Comparison of ENCODE assay signal across 8 cellular contexts in the genomic region with DNA sequence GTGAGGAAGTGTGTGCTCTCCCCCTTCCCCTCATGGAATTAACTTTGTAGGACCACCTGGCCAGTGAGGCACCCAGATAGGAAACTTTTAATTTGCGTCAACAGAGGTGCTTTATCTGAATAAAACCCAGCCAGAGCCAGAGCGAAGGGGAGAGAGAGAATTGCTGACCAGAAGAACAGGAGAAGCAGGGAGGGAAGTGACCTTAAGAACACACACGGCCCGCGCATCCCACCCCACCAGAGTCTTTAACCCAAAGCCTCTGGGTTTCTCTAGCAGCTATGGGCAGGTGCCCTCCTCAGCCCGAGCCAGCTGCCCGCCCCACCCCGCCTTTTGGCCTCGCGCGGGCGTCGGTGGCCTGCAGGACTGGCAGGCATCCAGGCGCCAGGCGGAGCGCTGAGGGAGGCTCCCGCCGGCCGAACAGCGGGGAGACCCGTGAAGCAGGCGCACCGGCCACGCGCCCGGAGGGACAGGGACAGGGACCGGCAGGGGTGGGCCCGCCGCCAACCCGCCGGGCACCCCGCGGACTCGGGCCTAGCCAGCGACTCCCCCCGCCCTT. TPM values are rescaled to one million over a fixed set of nuclear protein-coding genes. Genes with fewer than 3 reads are reported as not detected.
DNase-seq lines count a peak whose midpoint lies in the region; ATAC-seq, FAIRE-seq and TF ChIP-seq lines count a peak whose summit lies in the region.

No MANE protein-coding gene starts in this region.

- H3K27ac Mint-ChIP-seq in activated CD4-positive, alpha-beta T cell treated with anti-CD3 and anti-CD28 coated beads for 36 hours, result peak overlapping the region; percentile 94
- no peak overlapping the region for H3K27ac Mint-ChIP-seq in GM23338

- H3K9me3 Mint-ChIP-seq in activated CD4-positive, alpha-beta T cell treated with anti-CD3 and anti-CD28 coated beads for 36 hours (ENCODE audit: low read depth), result no peaks in the 10 kb centered on the region
- no peaks in the 10 kb centered on the region; the same call in 1 of the 3 replicates for H3K9me3 Mint-ChIP-seq in GM23338

- H3K27me3 ChIP-seq in GM23338 (ENCODE audit: insufficient read depth) (peaks cover 10% of the 10 kb centered on the region; the same call in 1 of the 2 replicates), KMS-11 (ENCODE audit: insufficient read depth, low read depth) (no peaks in the 10 kb centered on the region), SK-N-SH (ENCODE audit: insufficient read depth) (no peaks in the 10 kb centered on the region), bronchial epithelial cell (ENCODE audit: control insufficient read depth, insufficient read depth, low read length) (no peaks in the 10 kb centered on the region), gastrocnemius medialis (no peaks in the 10 kb centered on the region)

- in situ Hi-C loops in gastrocnemius medialis (cut with MboI; ENCODE audit: low sequenced_read_pairs in 4 of 4), result no loop called here

- no peak for TF ChIP-seq EP300 in SK-N-SH (IDR thresholded peaks at IDR 0.05; ENCODE audit: borderline replicate concordance in 1 of 2, low read depth in 1 of 2, low read length in 1 of 2)

- H3K4me3 Mint-ChIP-seq in activated CD4-positive, alpha-beta T cell treated with anti-CD3 and anti-CD28 coated beads for 36 hours, result peak overlapping the region; percentile 89
- H3K4me3 Mint-ChIP-seq in GM23338, result peak overlapping the region; percentile 91

- no peaks in the 10 kb centered on the region for H3K9me2 ChIP-seq in GM23338 (ENCODE audit: insufficient read depth)
- no peaks in the 10 kb centered on the region for H3K9me2 ChIP-seq in SK-N-SH

- H3K36me3 ChIP-seq in GM23338 (ENCODE audit: insufficient read depth) (no peaks in the 10 kb centered on the region), KMS-11 (ENCODE audit: insufficient read depth) (no peaks in the 10 kb centered on the region), SK-N-SH (replicated peaks in 1 of 2; ENCODE audit: control insufficient read depth in 1 of 2, insufficient read depth in 2 of 2, low read length in 1 of 2) (no peaks in the 10 kb centered on the region), bronchial epithelial cell (ENCODE audit: control insufficient read depth, insufficient read depth, low read length) (peaks cover 4% of the 10 kb centered on the region), gastrocnemius medialis (no peaks in the 10 kb centered on the region)

- peak; percentile 65 for DNase-seq in activated CD4-positive, alpha-beta T cell treated with anti-CD3 and anti-CD28 coated beads for 36 hours
- no peak for DNase-seq in activated CD4-positive, alpha-beta T cell treated with anti-CD3 and anti-CD28 coated beads for 4 hours
- DNase-seq in GM23338 (ENCODE audit: low spot score) (peak; percentile 57), SK-N-SH (peak; percentile 89), bronchial epithelial cell (ENCODE audit: low read depth) (no peak), iPS-NIHi7 (ENCODE audit: extremely low spot score) (peak; percentile 60), gastrocnemius medialis (peak; percentile 78 to 88)

- H3F3A ChIP-seq in GM23338 (replicated peaks; ENCODE audit: low read depth), result no peaks in the 10 kb centered on the region
- no peaks in the 10 kb centered on the region for H3F3A ChIP-seq in SK-N-SH (replicated peaks; ENCODE audit: insufficient read depth)

- H3K27ac ChIP-seq in GM23338 (ENCODE audit: low read depth), result no peak overlapping the region
- H3K27ac ChIP-seq in KMS-11, result peak overlapping the region; percentile 88
- peak overlapping the region; percentile 90 to 92 for H3K27ac ChIP-seq in SK-N-SH (ENCODE audit: low read depth in 2 of 2, low read length in 1 of 2)
- peak overlapping the region; percentile 99 to 100 (median 100) for H3K27ac ChIP-seq in gastrocnemius medialis

- CTCF ChIA-PET in activated CD4-positive, alpha-beta T cell treated with anti-CD3 and anti-CD28 coated beads for 36 hours (lab: Charles Lee), result interaction anchor here (1.0 to 4.5 kb wide), 10 partner anchors 9 to 354 kb away, joined by 3 to 23 read pairs (median 4); partner anchors contain the start of gene ERAP2
- CTCF ChIA-PET in SK-N-SH (lab: Yijun Ruan, JAX), result interaction anchor here (0.9 to 2.9 kb wide), 4 partner anchors 54 to 335 kb away, joined by 3 to 9 read pairs (median 4); partner anchors contain the start of gene LIX1

- H3K4me1 ChIP-seq in GM23338 (ENCODE audit: insufficient read depth) (peaks cover 17% of the 10 kb centered on the region), KMS-11 (ENCODE audit: low read depth, poor library complexity, severe bottlenecking) (peaks cover 17% of the 10 kb centered on the region), SK-N-SH (ENCODE audit: control insufficient read depth in 1 of 2, insufficient read depth in 2 of 2, low read depth in 1 of 2, low read length in 1 of 2) (peaks cover 3 to 8% of the 10 kb centered on the region in 2 experiments; a peak in 3 of 4 replicates), gastrocnemius medialis (peaks cover 11 to 22% of the 10 kb centered on the region in 2 donors)

- TF ChIP-seq RAD21 in SK-N-SH (IDR thresholded peaks at IDR 0.05; ENCODE audit: low read length), result no peak

- intact Hi-C loops in activated CD4-positive, alpha-beta T cell treated with anti-CD3 and anti-CD28 coated beads for 36 hours (cut with DNase I, micrococcal nuclease), result loop anchor here (1.0 to 10.0 kb wide), 7 partner anchors 104 to 1182 kb away; partner anchors contain the start of genes CAST (in 2 of the 2) and GPR150 (in 1 of the 2)
- intact Hi-C loops in gastrocnemius medialis (cut with DNase I; ENCODE audit: low total_unique reads), result loop anchor here (1.0 to 10.0 kb wide), 4 partner anchors 128 to 1968 kb away; partner anchors contain the start of genes CAST and RGMB

- H3K79me2 ChIP-seq in GM23338 (replicated peaks; ENCODE audit: insufficient read depth) (no peaks in the 10 kb centered on the region), KMS-11 (ENCODE audit: insufficient read depth, low read depth) (peaks cover 22% of the 10 kb centered on the region; the same call in 1 of the 2 replicates), SK-N-SH (ENCODE audit: insufficient read depth) (peaks cover 6% of the 10 kb centered on the region; the same call in 1 of the 2 replicates)

- POLR2A ChIA-PET in activated CD4-positive, alpha-beta T cell treated with anti-CD3 and anti-CD28 coated beads for 36 hours (lab: Charles Lee), result interaction anchor here (0.7 to 1.5 kb wide), 8 partner anchors 9 to 142 kb away, joined by 3 to 6 read pairs (median 4); partner anchors contain the start of gene LNPEP
- POLR2A ChIA-PET in SK-N-SH (lab: Yijun Ruan, JAX), result interaction anchor here (0.5 to 2.1 kb wide), 8 partner anchors 11 to 152 kb away, joined by 3 to 12 read pairs (median 4); no protein-coding TSS in a partner anchor

- H3K36me3 Mint-ChIP-seq in activated CD4-positive, alpha-beta T cell treated with anti-CD3 and anti-CD28 coated beads for 36 hours (ENCODE audit: low read depth), result peaks cover 24% of the 10 kb centered on the region
- no peaks in the 10 kb centered on the region; the same call in 2 of the 3 replicates for H3K36me3 Mint-ChIP-seq in GM23338 (ENCODE audit: low read depth)

- H3K9me3 ChIP-seq in SK-N-SH, result no peaks in the 10 kb centered on the region
- no peaks in the 10 kb centered on the region for H3K9me3 ChIP-seq in gastrocnemius medialis

- H3K9ac ChIP-seq in KMS-11 (peak overlapping the region; percentile 92), SK-N-SH (peak overlapping the region; percentile 99)

- peak; percentile 71 to 73 for TF ChIP-seq POLR2A in gastrocnemius medialis (IDR thresholded peaks at IDR 0.05)

- 26% methylated on average over 5 of the region's 36 CpGs for WGBS in SK-N-SH (ENCODE audit: low lambda C conversion rate)

- peaks cover 55% of the 10 kb centered on the region for H3K4me1 Mint-ChIP-seq in activated CD4-positive, alpha-beta T cell treated with anti-CD3 and anti-CD28 coated beads for 36 hours
- H3K4me1 Mint-ChIP-seq in GM23338, result peaks cover 22% of the 10 kb centered on the region

- peak overlapping the region; percentile 99 for H2AFZ ChIP-seq in GM23338
- H2AFZ ChIP-seq in KMS-11 (ENCODE audit: low read depth), result peak overlapping the region; percentile 72; the same call in 1 of the 2 replicates
- peak overlapping the region; percentile 83 for H2AFZ ChIP-seq in SK-N-SH (ENCODE audit: low read depth)

- H3K4me2 ChIP-seq in GM23338 (peak overlapping the region; percentile 98), KMS-11 (peak overlapping the region; percentile 76), SK-N-SH (peak overlapping the region; percentile 84)

- no peak for FAIRE-seq in bronchial epithelial cell (lab: Jason Lieb, UNC)

- H3K4me3 ChIP-seq in GM23338, result peak overlapping the region; percentile 91
- H3K4me3 ChIP-seq in KMS-11 (IDR thresholded peaks at IDR 0.05; ENCODE audit: insufficient read depth, low read depth, low read length), result peak overlapping the region; percentile 31
- peak overlapping the region; percentile 66 to 81 for H3K4me3 ChIP-seq in SK-N-SH (ENCODE audit: low read depth in 2 of 2, low read length in 1 of 2)
- peak overlapping the region; percentile 74 for H3K4me3 ChIP-seq in bronchial epithelial cell (ENCODE audit: low read depth, low read length)
- H3K4me3 ChIP-seq in gastrocnemius medialis, result peak overlapping the region; percentile 95 to 98 (median 97)

- TF ChIP-seq CTCF in GM23338 (conservative IDR thresholded peaks at IDR 0.05; ENCODE audit: low read depth in 2 of 2) (no peak), KMS-11 (conservative IDR thresholded peaks at IDR 0.05; ENCODE audit: low read depth, low read length) (no peak), SK-N-SH (IDR thresholded peaks at IDR 0.05) (no peak), bronchial epithelial cell (IDR thresholded peaks at IDR 0.05; ENCODE audit: insufficient read depth, low read length, severe bottlenecking) (peak; percentile 4), gastrocnemius medialis (IDR thresholded peaks at IDR 0.05 in 4 of 5, conservative IDR thresholded peaks at IDR 0.05 in 1 of 5) (no peak)

- ATAC-seq in activated CD4-positive, alpha-beta T cell treated with anti-CD3 and anti-CD28 coated beads for 36 hours, result peak; percentile 5
- ATAC-seq in GM23338 (peak; percentile 40), gastrocnemius medialis (peak; percentile 60 to 64)

- H4K20me1 ChIP-seq in GM23338 (replicated peaks; ENCODE audit: insufficient read depth) (no peaks in the 10 kb centered on the region), KMS-11 (ENCODE audit: insufficient read depth) (no peaks in the 10 kb centered on the region), SK-N-SH (ENCODE audit: insufficient read depth) (no peaks in the 10 kb centered on the region)

- no peaks in the 10 kb centered on the region for H3K27me3 Mint-ChIP-seq in activated CD4-positive, alpha-beta T cell treated with anti-CD3 and anti-CD28 coated beads for 36 hours
- H3K27me3 Mint-ChIP-seq in GM23338 (ENCODE audit: insufficient read depth, low read depth, poor library complexity), result peaks cover 14% of the 10 kb centered on the region

RNA-seq across cellular contexts. Expression of gene ERAP1, which starts 0.6 kb away (rescaled TPM):
- total RNA-seq in activated CD4-positive, alpha-beta T cell treated with anti-CD3 and anti-CD28 coated beads for 36 hours, result 10 to 100 TPM; 56.4 to 98.7 TPM
- total RNA-seq in GM23338 (2014; rRNA removed; shearing (Covaris generic)), result 14.1 and 16.5 TPM in 2 replicates
- 9.8 and 9.9 TPM in 2 replicates for polyA plus RNA-seq in GM23338 (2016; fragmentation: Nextera tagmentation; extraction: Ambion mirVana)
- 18.6 and 20.9 TPM in 2 replicates for polyA plus RNA-seq in SK-N-SH (2012; rRNA removed)
- 15.1 and 17.1 TPM in 2 replicates for polyA plus RNA-seq in SK-N-SH (2012; cell fraction: cytosol; rRNA removed)
- 25.4 and 34.0 TPM in 2 replicates for polyA plus RNA-seq in SK-N-SH (2012; cell fraction: nucleus; rRNA removed)
- 17.7 and 25.5 TPM in 2 replicates for total RNA-seq in bronchial epithelial cell
- 10 to 100 TPM; 17.7 to 49.3 (median 27.4) TPM for total RNA-seq in gastrocnemius medialis

Comparison
In these comparisons a context has a peak if more than half of its experiments do, and no peak if none do; other contexts are left out.
1. DNase-seq: peak in activated CD4-positive, alpha-beta T cell treated with anti-CD3 and anti-CD28 coated beads for 36 hours (single experiment), GM23338 (single experiment), SK-N-SH (single experiment), iPS-NIHi7 (single experiment) and gastrocnemius medialis (2 of 2); none in activated CD4-positive, alpha-beta T cell treated with anti-CD3 and anti-CD28 coated beads for 4 hours (0 of 2) and bronchial epithelial cell (single experiment).
2. ATAC-seq: peak in every context shown above with its lines; median percentile 62 in gastrocnemius medialis; 40 in GM23338; 5 in activated CD4-positive, alpha-beta T cell treated with anti-CD3 and anti-CD28 coated beads for 36 hours.
3. H3K4me3 ChIP-seq: peak in every context shown above with its lines; median percentile 97 in gastrocnemius medialis; 91 in GM23338; 74 in bronchial epithelial cell; 74 in SK-N-SH; 31 in KMS-11.
4. Peak in every context shown above with its lines, with median percentiles within 50 percentile points of each other: H2AFZ ChIP-seq and H3K4me2 ChIP-seq.